ENCODE assay signal across 10 cellular contexts in genomic region chr6:142935553-142936517, GRCh38. TPM values are rescaled to one million over a fixed set of nuclear protein-coding genes. Genes with fewer than 3 reads are reported as not detected.
DNase-seq lines count a peak whose midpoint lies in the region; ATAC-seq and TF ChIP-seq lines count a peak whose summit lies in the region.
"Had no signal": no experiment of that assay in that cellular context is flagged by ENCODE, and none has a peak within 500 bp of the region (broad histone marks: within the 10 kb centered on the region; RNA-seq: fewer than 3 reads in every experiment).

No MANE protein-coding gene starts in this region.

- DNase-seq in T-cell, result peak in 13 of 34 experiments; percentile 11 to 37 (median 24)
- peak; percentile 85 for DNase-seq in spleen
- DNase-seq in NCI-H2227 (lab: John Stamatoyannopoulos, UW; ENCODE audit: unreplicated experiment), result no peak
- no peak for DNase-seq in RPMI8226
- no peak for DNase-seq in right atrium auricular region (ENCODE audit: low spot score)

- no peaks in the 10 kb centered on the region for H3K27me3 ChIP-seq in spleen (replicated peaks in 1 of 7)
- H3K27me3 ChIP-seq in right atrium auricular region, result no peaks in the 10 kb centered on the region
- H3K27me3 ChIP-seq: SJSA1 had no signal

- ATAC-seq in GM19025 (IDR thresholded peaks at IDR 0.05; ENCODE audit: low read depth, unreplicated experiment), result peak; percentile 34
- ATAC-seq in HG02798 (IDR thresholded peaks at IDR 0.05; ENCODE audit: poor library complexity, unreplicated experiment), result peak; percentile 62
- ATAC-seq in T-cell (replicated peaks in 1 of 4), result peak; percentile 42 to 57 (median 46)

- peaks cover 25 to 100% (median 75%) of the 10 kb centered on the region in 6 donors for H3K4me1 ChIP-seq in spleen
- peaks cover 0 to 17% of the 10 kb centered on the region in 2 donors for H3K4me1 ChIP-seq in right atrium auricular region

- no peaks in the 10 kb centered on the region for H3K27me3 Mint-ChIP-seq in T-cell

- no peak for TF ChIP-seq POLR2A in spleen (IDR thresholded peaks at IDR 0.05)

- TF ChIP-seq CTCF in spleen (IDR thresholded peaks at IDR 0.05 in 8 of 11, conservative IDR thresholded peaks at IDR 0.05 in 3 of 11), result no peak
- no peak for TF ChIP-seq CTCF in right atrium auricular region (IDR thresholded peaks at IDR 0.05)

- peak overlapping the region; percentile 89 to 94 for H3K27ac Mint-ChIP-seq in T-cell

- CTCF ChIA-PET in T-cell (lab: Charles Lee), result interaction anchor here in 1 of 2 donors (0.7 to 1.2 kb wide), 4 partner anchors 11 to 438 kb away, joined by 3 to 6 read pairs (median 4); no protein-coding TSS in a partner anchor

- H3K36me3 ChIP-seq in spleen (no peaks in the 10 kb centered on the region), right atrium auricular region (no peaks in the 10 kb centered on the region)
- H3K36me3 ChIP-seq: SJSA1 had no signal

- H3K4me1 Mint-ChIP-seq in T-cell, result peaks cover 92 to 96% (median 94%) of the 10 kb centered on the region in 3 donors

- peak overlapping the region; percentile 56 to 84 (median 79) for H3K4me3 Mint-ChIP-seq in T-cell
- H3K4me3 Mint-ChIP-seq: brain had no signal

- 71 to 80% (median 75%) methylated on average over 21 of the region's 21 CpGs for WGBS in spleen, 5 donors

- peaks cover 4% of the 10 kb centered on the region for H3K36me3 Mint-ChIP-seq in T-cell
- H3K36me3 Mint-ChIP-seq: brain had no signal

- POLR2A ChIA-PET in T-cell (lab: Charles Lee), result interaction anchor here (0.6 to 1.6 kb wide), 6 partner anchors 10 to 121 kb away, joined by 3 to 6 read pairs (median 5); no protein-coding TSS in a partner anchor

- H3K9me3 ChIP-seq in spleen (no peaks in the 10 kb centered on the region), right atrium auricular region (no peaks in the 10 kb centered on the region)
- H3K9me3 ChIP-seq: SJSA1 had no signal

- intact Hi-C loops in spleen (cut with DNase I; ENCODE audit: low total_unique reads), result no loop called here

- H3K27ac ChIP-seq in spleen (peak overlapping the region in 7 of 8 donors; percentile 28 to 74 (median 64)), right atrium auricular region (no peak overlapping the region)
- H3K27ac ChIP-seq: SJSA1 had no signal

- H3K4me3 ChIP-seq in spleen (peak overlapping the region in 4 of 8 donors; percentile 18 to 53 (median 18)), right atrium auricular region (no peak overlapping the region)
- H3K4me3 ChIP-seq: SJSA1, skin epidermis had no signal

- H3K9me3 Mint-ChIP-seq in T-cell, result no peaks in the 10 kb centered on the region

RNA-seq across cellular contexts. Expression of gene HIVEP2, which starts 9.1 kb away (rescaled TPM):
- total RNA-seq in T-cell, result 10 to 100 TPM; 71.4 to 81.4 (median 75.2) TPM
- 10 to 100 TPM; 26.8 to 41.3 (median 32.7) TPM for total RNA-seq in spleen
- polyA plus RNA-seq in spleen, result 1 to 10 TPM; 2.5 to 3.2 (median 3.0) TPM
- 10 to 100 TPM; 19.2 to 28.6 TPM for total RNA-seq in right atrium auricular region

Comparison
In these comparisons a context has a peak if more than half of its experiments do, and no peak if none do; other contexts are left out.
1. H3K27ac ChIP-seq: peak in spleen (7 of 8); none in right atrium auricular region (0 of 2).
2. Peak in every context shown above with its lines, with median percentiles within 50 percentile points of each other: ATAC-seq.